Comparison of ENCODE assay signal across 23 cellular contexts in genomic region chr16:1109648-1110047, GRCh38. TPM values are rescaled to one million over a fixed set of nuclear protein-coding genes. Genes with fewer than 3 reads are reported as not detected.
"Had no signal": no experiment of that assay in that cellular context is flagged by ENCODE, and none has a peak within 500 bp of the region (broad histone marks: within the 10 kb centered on the region; RNA-seq: fewer than 3 reads in every experiment).

No MANE protein-coding gene starts in this region.

- H3K27ac ChIP-seq: adrenal gland, RWPE1, SJSA1, WERI-Rb-1 had no signal

- DNase-seq: activated CD4-positive, alpha-beta T cell treated with anti-CD3 and anti-CD28 coated beads for 4 hours; activated CD8-positive, alpha-beta memory T cell treated with anti-CD3 and anti-CD28 coated beads, Interleukin-2, amount 50 U/mL, for 4 hours; activated CD8-positive, alpha-beta T cell treated with anti-CD3 and anti-CD28 coated beads for 36 hours; activated naive CD4-positive, alpha-beta T cell treated with anti-CD3 and anti-CD28 coated beads, Interleukin-2, amount 50 U/mL, for 16 hours; activated naive CD8-positive, alpha-beta T cell treated with anti-CD3 and anti-CD28 coated beads, Interleukin-2, amount 10 ng/mL, durations not matched to agents 7 days and 5 days; activated T-cell treated with anti-CD3 and anti-CD28 coated beads, Interleukin-2, amount 50 U/mL, for 72 hours; cerebellar nuclear complex; Kasumi-1; KBM-7; NCI-H1436 treated with DMSO at 0.1 percent for 48 hours; NCI-H187; NCI-H2081; NCI-H510A treated with DMSO at 0.1 percent for 48 hours; NCI-H748 treated with DMSO at 0.1 percent for 48 hours; T-helper 2 cell; WERI-Rb-1 had no signal

- H3K9me3 ChIP-seq: adrenal gland, SJSA1 had no signal

- H3K36me3 ChIP-seq: adrenal gland, SJSA1, WERI-Rb-1 had no signal

- H3K4me3 ChIP-seq: adrenal gland, SJSA1 had no signal

- ATAC-seq: activated CD4-positive, CD25-positive, alpha-beta regulatory T cell treated with anti-CD3 and anti-CD28 coated beads, Interleukin-2, amount 50 U/mL, for 24 hours; activated CD8-positive, alpha-beta T cell treated with anti-CD3 and anti-CD28 coated beads for 36 hours; activated T-cell treated with anti-CD3 and anti-CD28 coated beads, Interleukin-2, amount 50 U/mL, for 72 hours had no signal

- H3K9me3 Mint-ChIP-seq: activated CD8-positive, alpha-beta T cell treated with anti-CD3 and anti-CD28 coated beads for 36 hours; activated naive CD8-positive, alpha-beta T cell treated with anti-CD3 and anti-CD28 coated beads, Interleukin-2, amount 10 ng/mL, durations not matched to agents 7 days and 5 days; activated T-cell treated with anti-CD3 and anti-CD28 coated beads, Interleukin-2, amount 50 U/mL, for 72 hours; activated T-helper 2 cell treated with anti-CD3 and anti-CD28 coated beads, Interferon-gamma antibody, Interleukin-2, Interleukin-4, amounts not matched to agents 10 μg/mL and 5 μg/mL and 100 μg/mL, durations not matched to agents 14 hours and 24 hours and 36 hours had no signal

- H3K4me1 Mint-ChIP-seq: activated naive CD8-positive, alpha-beta T cell treated with anti-CD3 and anti-CD28 coated beads, Interleukin-2, amount 10 ng/mL, durations not matched to agents 7 days and 5 days had no signal

- H3K27ac Mint-ChIP-seq: activated CD8-positive, alpha-beta T cell treated with anti-CD3 and anti-CD28 coated beads for 36 hours; activated naive CD8-positive, alpha-beta T cell treated with anti-CD3 and anti-CD28 coated beads, Interleukin-2, amount 10 ng/mL, durations not matched to agents 7 days and 5 days; activated T-cell treated with anti-CD3 and anti-CD28 coated beads, Interleukin-2, amount 50 U/mL, for 72 hours; activated T-helper 2 cell treated with anti-CD3 and anti-CD28 coated beads, Interferon-gamma antibody, Interleukin-2, Interleukin-4, amounts not matched to agents 10 μg/mL and 5 μg/mL and 100 μg/mL, durations not matched to agents 14 hours and 24 hours and 36 hours had no signal

- H3K4me3 Mint-ChIP-seq: activated CD8-positive, alpha-beta T cell treated with anti-CD3 and anti-CD28 coated beads for 36 hours; activated naive CD8-positive, alpha-beta T cell treated with anti-CD3 and anti-CD28 coated beads, Interleukin-2, amount 10 ng/mL, durations not matched to agents 7 days and 5 days; activated T-cell treated with anti-CD3 and anti-CD28 coated beads, Interleukin-2, amount 50 U/mL, for 72 hours had no signal

- H3K27me3 Mint-ChIP-seq: activated naive CD8-positive, alpha-beta T cell treated with anti-CD3 and anti-CD28 coated beads, Interleukin-2, amount 10 ng/mL, durations not matched to agents 7 days and 5 days had no signal

- H3K4me1 ChIP-seq: adrenal gland, SJSA1 had no signal

- H3K36me3 Mint-ChIP-seq: activated naive CD8-positive, alpha-beta T cell treated with anti-CD3 and anti-CD28 coated beads, Interleukin-2, amount 10 ng/mL, durations not matched to agents 7 days and 5 days had no signal

RNA-seq across cellular contexts. Expression of gene C1QTNF8, which starts 13.6 kb away (rescaled TPM):
- total RNA-seq: activated CD8-positive, alpha-beta T cell treated with anti-CD3 and anti-CD28 coated beads for 36 hours; activated naive CD8-positive, alpha-beta T cell treated with anti-CD3 and anti-CD28 coated beads, Interleukin-2, amount 10 ng/mL, durations not matched to agents 7 days and 5 days; activated T-cell treated with anti-CD3 and anti-CD28 coated beads, Interleukin-2, amount 50 U/mL, for 72 hours; activated T-helper 2 cell treated with anti-CD3 and anti-CD28 coated beads, Interferon-gamma antibody, Interleukin-2, Interleukin-4, amounts not matched to agents 10 μg/mL and 5 μg/mL and 100 μg/mL, durations not matched to agents 14 hours and 24 hours and 36 hours; cardiac septum; OCI-LY7; SJSA1 had no signal

RNA-seq across cellular contexts. Expression of gene SSTR5, which starts 37.1 kb away (rescaled TPM):
- total RNA-seq: activated CD8-positive, alpha-beta T cell treated with anti-CD3 and anti-CD28 coated beads for 36 hours; activated naive CD8-positive, alpha-beta T cell treated with anti-CD3 and anti-CD28 coated beads, Interleukin-2, amount 10 ng/mL, durations not matched to agents 7 days and 5 days; activated T-cell treated with anti-CD3 and anti-CD28 coated beads, Interleukin-2, amount 50 U/mL, for 72 hours; activated T-helper 2 cell treated with anti-CD3 and anti-CD28 coated beads, Interferon-gamma antibody, Interleukin-2, Interleukin-4, amounts not matched to agents 10 μg/mL and 5 μg/mL and 100 μg/mL, durations not matched to agents 14 hours and 24 hours and 36 hours; OCI-LY7; SJSA1 had no signal

RNA-seq across cellular contexts. Expression of gene CACNA1H, which starts 43.3 kb away (rescaled TPM):
- total RNA-seq: OCI-LY7, SJSA1 had no signal
